ENCODE assay signal across 8 cellular contexts in genomic region chr9:127763918-127764384, GRCh38. TPM values are rescaled to one million over a fixed set of nuclear protein-coding genes. Genes with fewer than 3 reads are reported as not detected.
DNase-seq lines count a peak whose midpoint lies in the region; ATAC-seq, FAIRE-seq and TF ChIP-seq lines count a peak whose summit lies in the region.

No MANE protein-coding gene starts in this region.

- POLR2A ChIA-PET in CD4-positive, alpha-beta memory T cell (lab: Charles Lee; ENCODE audit: partially characterized antibody): interaction anchor here (2.1 to 15.3 kb wide), 2 partner anchors 19 to 20 kb away, joined by 6 to 377 read pairs; partner anchors contain the start of genes CDK9 and SH2D3C

- TF ChIP-seq CTCF in kidney (IDR thresholded peaks at IDR 0.05; ENCODE audit: borderline replicate concordance, extremely low read depth, insufficient read depth): peak; percentile 18
- TF ChIP-seq CTCF in type B pancreatic cell (conservative IDR thresholded peaks at IDR 0.05): peak; percentile 43

- peaks cover 11% of the 10 kb centered on the region for H3K36me3 ChIP-seq in CD4-positive, alpha-beta memory T cell (ENCODE audit: insufficient read depth, low read length)
- no peaks in the 10 kb centered on the region for H3K36me3 ChIP-seq in kidney (ENCODE audit: control insufficient read depth in 1 of 2, insufficient read depth in 2 of 2, low read length in 2 of 2)

- CTCF ChIA-PET in CD4-positive, alpha-beta memory T cell (lab: Charles Lee; ENCODE audit: partially characterized antibody): interaction anchor here (0.9 to 10.6 kb wide), 7 partner anchors 14 to 106 kb away, joined by 3 to 128 read pairs (median 3); partner anchors contain the start of genes CDK9, SH2D3C and TOR2A

- no peaks in the 10 kb centered on the region for H3K9me3 ChIP-seq in CD4-positive, alpha-beta memory T cell (ENCODE audit: control insufficient read depth in 1 of 2, low read length in 2 of 2)
- H3K9me3 ChIP-seq in kidney (ENCODE audit: control insufficient read depth in 1 of 2, low read length in 2 of 2): no peaks in the 10 kb centered on the region

- H3K4me1 Mint-ChIP-seq in CD4-positive, alpha-beta memory T cell: peaks cover 39 to 67% (median 56%) of the 10 kb centered on the region in 4 donors
- peaks cover 28 to 33% (median 33%) of the 10 kb centered on the region in 3 donors for H3K4me1 Mint-ChIP-seq in IgD-negative memory B cell
- H3K4me1 Mint-ChIP-seq in activated naive CD8-positive, alpha-beta T cell (ENCODE audit: low read depth): peaks cover 66% of the 10 kb centered on the region
- peaks cover 52% of the 10 kb centered on the region for H3K4me1 Mint-ChIP-seq in type B pancreatic cell (ENCODE audit: unreplicated experiment)

- H3K27ac ChIP-seq in CD4-positive, alpha-beta memory T cell (ENCODE audit: low read depth, low read length): peak overlapping the region; percentile 24
- H3K27ac ChIP-seq in kidney (ENCODE audit: low read depth in 2 of 2, low read length in 2 of 2): peak overlapping the region in 1 of 2 donors; percentile 63

- no peaks in the 10 kb centered on the region for H3K9me3 Mint-ChIP-seq in CD4-positive, alpha-beta memory T cell
- H3K9me3 Mint-ChIP-seq in IgD-negative memory B cell (no peaks in the 10 kb centered on the region), type B pancreatic cell (no peaks in the 10 kb centered on the region)
- no peaks in the 10 kb centered on the region for H3K9me3 Mint-ChIP-seq in activated naive CD8-positive, alpha-beta T cell (ENCODE audit: low read depth)

- H3K27me3 ChIP-seq in CD4-positive, alpha-beta memory T cell (ENCODE audit: insufficient read depth, low read length): no peaks in the 10 kb centered on the region

- DNase-seq in CD4-positive, alpha-beta memory T cell: no peak
- DNase-seq in kidney (no peak), type B pancreatic cell (ENCODE audit: extremely low spot score, unreplicated experiment) (no peak), activated gamma-delta T cell treated with Interleukin-2 at 50 U/mL for 16 hours (no peak), germinal center (ENCODE audit: low spot score) (no peak)

- H3K4me3 ChIP-seq in CD4-positive, alpha-beta memory T cell (ENCODE audit: low read length in 2 of 2): no peak overlapping the region
- H3K4me3 ChIP-seq in kidney (ENCODE audit: low read length in 2 of 2): no peak overlapping the region

- peak overlapping the region in 1 of 8 donors; percentile 6 for H3K4me3 Mint-ChIP-seq in CD4-positive, alpha-beta memory T cell
- H3K4me3 Mint-ChIP-seq in IgD-negative memory B cell (peak overlapping the region in 2 of 4 donors; percentile 39 to 50), type B pancreatic cell (no peak overlapping the region)
- H3K4me3 Mint-ChIP-seq in activated naive CD8-positive, alpha-beta T cell: no peak overlapping the region

- H3K27ac Mint-ChIP-seq in CD4-positive, alpha-beta memory T cell: peak overlapping the region; percentile 22 to 98 (median 84)
- H3K27ac Mint-ChIP-seq in IgD-negative memory B cell (peak overlapping the region; percentile 74 to 96 (median 76)), type B pancreatic cell (no peak overlapping the region)
- H3K27ac Mint-ChIP-seq in activated naive CD8-positive, alpha-beta T cell: peak overlapping the region; percentile 46

- H3K4me1 ChIP-seq in CD4-positive, alpha-beta memory T cell (ENCODE audit: insufficient read depth, low read length): peaks cover 52% of the 10 kb centered on the region
- peaks cover 0 to 18% of the 10 kb centered on the region in 2 donors for H3K4me1 ChIP-seq in kidney (ENCODE audit: control insufficient read depth in 1 of 2, insufficient read depth in 1 of 2, low read depth in 1 of 2, low read length in 2 of 2)

- no peak for ATAC-seq in GM21360 (IDR thresholded peaks at IDR 0.05; ENCODE audit: unreplicated experiment)

- FAIRE-seq in kidney (lab: Jason Lieb, UNC): no peak

- H3K27me3 Mint-ChIP-seq in CD4-positive, alpha-beta memory T cell: no peaks in the 10 kb centered on the region
- H3K27me3 Mint-ChIP-seq in IgD-negative memory B cell: no peaks in the 10 kb centered on the region
- H3K27me3 Mint-ChIP-seq in activated naive CD8-positive, alpha-beta T cell: no peaks in the 10 kb centered on the region
- H3K27me3 Mint-ChIP-seq in type B pancreatic cell: peaks cover 45% of the 10 kb centered on the region

- no peak overlapping the region for H3K9ac ChIP-seq in kidney (ENCODE audit: low read length in 2 of 2)

- intact Hi-C loops in CD4-positive, alpha-beta memory T cell (cut with micrococcal nuclease): no loop called here
- intact Hi-C loops in kidney (cut with DNase I): no loop called here

- H3K36me3 Mint-ChIP-seq in CD4-positive, alpha-beta memory T cell: peaks cover 33 to 56% of the 10 kb centered on the region in 2 donors
- H3K36me3 Mint-ChIP-seq in IgD-negative memory B cell (peaks cover under 1% of the 10 kb centered on the region), type B pancreatic cell (no peaks in the 10 kb centered on the region)
- peaks cover 5% of the 10 kb centered on the region for H3K36me3 Mint-ChIP-seq in activated naive CD8-positive, alpha-beta T cell

RNA-seq across cellular contexts. Expression of gene SH2D3C, which starts 14.5 kb away (rescaled TPM):
- 10 to 100 TPM; 43.4 to 48.6 TPM for total RNA-seq in CD4-positive, alpha-beta memory T cell
- polyA plus RNA-seq in CD4-positive, alpha-beta memory T cell: 10 to 100 TPM in 1 of 2 donors, 1 to 10 TPM in 1; 8.7 to 51.5 TPM
- polyA plus RNA-seq in IgD-negative memory B cell (76.1 TPM), kidney (ENCODE audit: insufficient read depth, low read depth, low replicate concordance) (13.7 TPM)
- total RNA-seq in kidney (27.7 TPM), type B pancreatic cell (ENCODE audit: low replicate concordance) (1.6 and 7.1 TPM in 2 replicates)

RNA-seq across cellular contexts. Expression of gene CDK9, which starts 21.9 kb away (rescaled TPM):
- 100 to 1,000 TPM; 127 to 138 TPM for total RNA-seq in CD4-positive, alpha-beta memory T cell
- 10 to 100 TPM; 35.4 to 63.6 TPM for polyA plus RNA-seq in CD4-positive, alpha-beta memory T cell
- 65.3 TPM for polyA plus RNA-seq in IgD-negative memory B cell
- total RNA-seq in kidney: 93.5 TPM
- polyA plus RNA-seq in kidney (ENCODE audit: insufficient read depth, low read depth, low replicate concordance): 45.2 TPM
- total RNA-seq in type B pancreatic cell (ENCODE audit: low replicate concordance): 65.8 and 77.3 TPM in 2 replicates

RNA-seq across cellular contexts. Expression of gene TOR2A, which starts 28.9 kb away (rescaled TPM):
- 10 to 100 TPM; 14.3 to 18.4 TPM for total RNA-seq in CD4-positive, alpha-beta memory T cell
- 10 to 100 TPM; 23.2 to 27.1 TPM for polyA plus RNA-seq in CD4-positive, alpha-beta memory T cell
- polyA plus RNA-seq in IgD-negative memory B cell: 22.4 TPM
- total RNA-seq in kidney: 12.7 TPM
- polyA plus RNA-seq in kidney (ENCODE audit: insufficient read depth, low read depth, low replicate concordance): 14.5 TPM
- total RNA-seq in type B pancreatic cell (ENCODE audit: low replicate concordance): 21.5 and 21.9 TPM in 2 replicates

RNA-seq across cellular contexts. Expression of gene FPGS, which starts 38.7 kb away (rescaled TPM):
- 100 to 1,000 TPM; 100 to 101 TPM for total RNA-seq in CD4-positive, alpha-beta memory T cell
- 10 to 100 TPM; 49.4 to 54.6 TPM for polyA plus RNA-seq in CD4-positive, alpha-beta memory T cell
- 51.4 TPM for polyA plus RNA-seq in IgD-negative memory B cell
- total RNA-seq in kidney: 77.2 TPM
- 44.0 TPM for polyA plus RNA-seq in kidney (ENCODE audit: insufficient read depth, low read depth, low replicate concordance)
- total RNA-seq in type B pancreatic cell (ENCODE audit: low replicate concordance): 18.7 and 42.4 TPM in 2 replicates

RNA-seq across cellular contexts. Expression of gene TTC16, which starts 48.1 kb away (rescaled TPM):
- total RNA-seq in CD4-positive, alpha-beta memory T cell: 1 to 10 TPM; 2.5 to 2.6 TPM
- polyA plus RNA-seq in CD4-positive, alpha-beta memory T cell: 1 to 10 TPM in 1 of 2 donors, under 1 TPM in 1; 0.09 to 1.8 TPM
- polyA plus RNA-seq in IgD-negative memory B cell (not detected), kidney (ENCODE audit: insufficient read depth, low read depth, low replicate concordance) (0.32 TPM)
- total RNA-seq in kidney (0.72 TPM), type B pancreatic cell (ENCODE audit: low replicate concordance) (0.10 TPM in 1 of 2 replicates, not detected in the other)
